ENCODE assay signal across 18 cellular contexts in genomic region chr3:88280326-88280725, GRCh38.
DNase-seq lines count a peak whose midpoint lies in the region; ATAC-seq and TF ChIP-seq lines count a peak whose summit lies in the region.
"Had no signal": no experiment of that assay in that cellular context is flagged by ENCODE, and none has a peak within 500 bp of the region (broad histone marks: within the 10 kb centered on the region; RNA-seq: fewer than 3 reads in every experiment).

No MANE protein-coding gene starts in this region.

- no peaks in the 10 kb centered on the region for H3F3A ChIP-seq in GM23338 (replicated peaks; ENCODE audit: low read depth)

- no peak for ATAC-seq in GM23338

- in situ Hi-C loops in SK-MEL-5 (cut with HindIII; ENCODE audit: low pct_unique_long_range_greater_than_20kb, low sequenced_read_pairs), result no loop called here

- DNase-seq in COLO829 (ENCODE audit: low spot score) (peak; percentile 84), GM23338 (ENCODE audit: low spot score) (no peak), SK-MEL-5 (ENCODE audit: low read depth, low spot score) (peak; percentile 79), occipital lobe (lab: John Stamatoyannopoulos, UW) (no peak)
- DNase-seq in activated CD4-positive, alpha-beta T cell treated with anti-CD3 and anti-CD28 coated beads, Interleukin-2, amount 10 ng/mL, durations not matched to agents 7 days and 5 days, result no peak
- DNase-seq: 8988T; ACHN; BE2C; C1 segment of cervical spinal cord; Caco-2; Calu3; CD4-positive, alpha-beta memory T cell; CD4-positive, CD25-positive, alpha-beta regulatory T cell; CD8-positive, alpha-beta memory T cell; DMS79 treated with DMSO at 0.1 percent for 48 hours; GF-D8 had no signal

- H3K4me3 Mint-ChIP-seq in GM23338, result no peak overlapping the region
- no peak overlapping the region for H3K4me3 Mint-ChIP-seq in activated CD4-positive, alpha-beta T cell treated with anti-CD3 and anti-CD28 coated beads, Interleukin-2, amount 10 ng/mL, durations not matched to agents 7 days and 5 days
- H3K4me3 Mint-ChIP-seq: CD14-positive monocyte; CD4-positive, alpha-beta memory T cell; CD4-positive, CD25-positive, alpha-beta regulatory T cell had no signal

- no peaks in the 10 kb centered on the region for H3K9me2 ChIP-seq in GM23338 (ENCODE audit: insufficient read depth)

- H3K9me3 Mint-ChIP-seq in GM23338, result peaks cover 2% of the 10 kb centered on the region; the same call in 1 of the 3 replicates
- no peaks in the 10 kb centered on the region for H3K9me3 Mint-ChIP-seq in activated CD4-positive, alpha-beta T cell treated with anti-CD3 and anti-CD28 coated beads, Interleukin-2, amount 10 ng/mL, durations not matched to agents 7 days and 5 days

- H2AFZ ChIP-seq in GM23338, result 0 out of 2 replicates have a peak overlapping the region, but pooled peaks have one; percentile 32

- H3K79me2 ChIP-seq in GM23338 (replicated peaks; ENCODE audit: insufficient read depth), result no peaks in the 10 kb centered on the region

- no peak for TF ChIP-seq CTCF in GM23338 (conservative IDR thresholded peaks at IDR 0.05; ENCODE audit: low read depth in 2 of 2)

- H3K4me1 Mint-ChIP-seq in GM23338, result no peaks in the 10 kb centered on the region; the same call in 2 of the 3 replicates
- H3K4me1 Mint-ChIP-seq in activated CD4-positive, alpha-beta T cell treated with anti-CD3 and anti-CD28 coated beads, Interleukin-2, amount 10 ng/mL, durations not matched to agents 7 days and 5 days, result no peaks in the 10 kb centered on the region
- H3K4me1 Mint-ChIP-seq: CD14-positive monocyte; CD4-positive, alpha-beta memory T cell; CD4-positive, CD25-positive, alpha-beta regulatory T cell; CD8-positive, alpha-beta memory T cell had no signal

- H3K27me3 ChIP-seq in GM23338 (ENCODE audit: insufficient read depth), result no peaks in the 10 kb centered on the region
- H3K27me3 ChIP-seq: BE2C, BLaER1 had no signal

- no peak overlapping the region for H3K27ac Mint-ChIP-seq in GM23338
- H3K27ac Mint-ChIP-seq in activated CD4-positive, alpha-beta T cell treated with anti-CD3 and anti-CD28 coated beads, Interleukin-2, amount 10 ng/mL, durations not matched to agents 7 days and 5 days, result no peak overlapping the region
- H3K27ac Mint-ChIP-seq: CD14-positive monocyte; CD4-positive, alpha-beta memory T cell; CD4-positive, CD25-positive, alpha-beta regulatory T cell; CD8-positive, alpha-beta memory T cell had no signal

- no peaks in the 10 kb centered on the region for H4K20me1 ChIP-seq in GM23338 (replicated peaks; ENCODE audit: insufficient read depth)
- H4K20me1 ChIP-seq: BLaER1 had no signal

- no peaks in the 10 kb centered on the region for H3K4me1 ChIP-seq in GM23338 (ENCODE audit: insufficient read depth)
- H3K4me1 ChIP-seq: BE2C, BLaER1, Caco-2 had no signal

- H3K27me3 Mint-ChIP-seq in GM23338 (ENCODE audit: insufficient read depth, low read depth, poor library complexity), result no peaks in the 10 kb centered on the region
- H3K27me3 Mint-ChIP-seq in activated CD4-positive, alpha-beta T cell treated with anti-CD3 and anti-CD28 coated beads, Interleukin-2, amount 10 ng/mL, durations not matched to agents 7 days and 5 days, result no peaks in the 10 kb centered on the region
- H3K27me3 Mint-ChIP-seq: CD4-positive, CD25-positive, alpha-beta regulatory T cell; CD8-positive, alpha-beta memory T cell had no signal

- no peak overlapping the region for H3K4me2 ChIP-seq in GM23338
- H3K4me2 ChIP-seq: BLaER1 had no signal

- no peaks in the 10 kb centered on the region for H3K36me3 Mint-ChIP-seq in GM23338 (ENCODE audit: low read depth)
- H3K36me3 Mint-ChIP-seq in activated CD4-positive, alpha-beta T cell treated with anti-CD3 and anti-CD28 coated beads, Interleukin-2, amount 10 ng/mL, durations not matched to agents 7 days and 5 days (ENCODE audit: low read depth), result no peaks in the 10 kb centered on the region
- H3K36me3 Mint-ChIP-seq: CD14-positive monocyte; CD4-positive, alpha-beta memory T cell; CD4-positive, CD25-positive, alpha-beta regulatory T cell; CD8-positive, alpha-beta memory T cell had no signal

- no peak overlapping the region for H3K4me3 ChIP-seq in GM23338
- H3K4me3 ChIP-seq: BLaER1 had no signal

- CTCF ChIA-PET in activated CD4-positive, alpha-beta T cell treated with anti-CD3 and anti-CD28 coated beads, Interleukin-2, amount 10 ng/mL, durations not matched to agents 7 days and 5 days (lab: Charles Lee), result no interaction called here

- H3K27ac ChIP-seq in GM23338 (ENCODE audit: low read depth), result no peak overlapping the region
- H3K27ac ChIP-seq: BLaER1 had no signal

- H3K36me3 ChIP-seq in GM23338 (ENCODE audit: insufficient read depth), result no peaks in the 10 kb centered on the region
- H3K36me3 ChIP-seq: BE2C, BLaER1 had no signal

- POLR2A ChIA-PET in activated CD4-positive, alpha-beta T cell treated with anti-CD3 and anti-CD28 coated beads, Interleukin-2, amount 10 ng/mL, durations not matched to agents 7 days and 5 days (lab: Charles Lee), result no interaction called here

TF ChIP-seq in GM23338, 12 proteins besides CTCF, POLR2A, EP300 and RAD21:
- TF ChIP-seq NANOG (IDR thresholded peaks at IDR 0.05; ENCODE audit: borderline replicate concordance) (no peak), ZNF331 (CRISPR knock-in tag; IDR thresholded peaks at IDR 0.05; ENCODE audit: low read depth) (no peak)

Comparison
In these comparisons a context has a peak if more than half of its experiments do, and no peak if none do; other contexts are left out.
1. DNase-seq: peak in COLO829 (single experiment) and SK-MEL-5 (single experiment); none in GM23338 (single experiment), activated CD4-positive, alpha-beta T cell treated with anti-CD3 and anti-CD28 coated beads, Interleukin-2, amount 10 ng/mL, durations not matched to agents 7 days and 5 days (single experiment) and occipital lobe (single experiment).